In genomic region chr2:126658910-126659613, GRCh38 we compare ENCODE assay signal across 8 cellular contexts. TPM values are rescaled to one million over a fixed set of nuclear protein-coding genes. Genes with fewer than 3 reads are reported as not detected.
DNase-seq lines count a peak whose midpoint lies in the region; ATAC-seq lines count a peak whose summit lies in the region.

No MANE protein-coding gene starts in this region.

- ATAC-seq in GM21528 (IDR thresholded peaks at IDR 0.05; ENCODE audit: low FRiP score, unreplicated experiment), result peak; percentile 37
- peak; percentile 38 for ATAC-seq in left ventricle myocardium superior

- peaks cover 80% of the 10 kb centered on the region for H3K4me1 Mint-ChIP-seq in activated T-helper 1 cell treated with anti-CD3 and anti-CD28 coated beads, Interleukin-12 subunit alpha, Interleukin-12 subunit beta, Interleukin-2, Interleukin-4 antibody, amounts not matched to agents 30 ng/mL and 10 ng/mL and 1 ng/mL, durations not matched to agents 14 hours and 24 hours and 36 hours (ENCODE audit: low read depth)

- no peaks in the 10 kb centered on the region for H3K36me3 ChIP-seq in KOPT-K1 (ENCODE audit: insufficient read depth, low read length)

- peak overlapping the region; percentile 86 for H3K4me3 Mint-ChIP-seq in activated T-helper 1 cell treated with anti-CD3 and anti-CD28 coated beads, Interleukin-12 subunit alpha, Interleukin-12 subunit beta, Interleukin-2, Interleukin-4 antibody, amounts not matched to agents 30 ng/mL and 10 ng/mL and 1 ng/mL, durations not matched to agents 14 hours and 24 hours and 36 hours

- peak overlapping the region; percentile 98 for H3K27ac Mint-ChIP-seq in activated T-helper 1 cell treated with anti-CD3 and anti-CD28 coated beads, Interleukin-12 subunit alpha, Interleukin-12 subunit beta, Interleukin-2, Interleukin-4 antibody, amounts not matched to agents 30 ng/mL and 10 ng/mL and 1 ng/mL, durations not matched to agents 14 hours and 24 hours and 36 hours

- no peaks in the 10 kb centered on the region for H3K9me3 ChIP-seq in KOPT-K1 (ENCODE audit: insufficient read depth, low read length, poor library complexity, severe bottlenecking)

- peak; percentile 54 for DNase-seq in GF-D8 (lab: John Stamatoyannopoulos, UW)
- peak; percentile 67 for DNase-seq in activated T-helper 1 cell treated with anti-CD3 and anti-CD28 coated beads, Interleukin-12 subunit alpha, Interleukin-12 subunit beta, Interleukin-2, Interleukin-4 antibody, amounts not matched to agents 30 ng/mL and 10 ng/mL and 1 ng/mL, durations not matched to agents 14 hours and 24 hours and 36 hours (ENCODE audit: low spot score)
- DNase-seq in left ventricle myocardium superior, result peak; percentile 82
- DNase-seq in stimulated activated CD4-positive, alpha-beta T cell treated with anti-CD3 and anti-CD28 coated beads, Interleukin-1b, Interleukin-23, amount 100 ng/mL, for 48 hours, result peak; percentile 75
- no peak for DNase-seq in NCI-H446 (lab: John Stamatoyannopoulos, UW)
- no peak for DNase-seq in NCI-H1092 treated with DMSO at 0.1 percent for 48 hours (lab: John Stamatoyannopoulos, UW)

- no peaks in the 10 kb centered on the region for H3K27me3 Mint-ChIP-seq in activated T-helper 1 cell treated with anti-CD3 and anti-CD28 coated beads, Interleukin-12 subunit alpha, Interleukin-12 subunit beta, Interleukin-2, Interleukin-4 antibody, amounts not matched to agents 30 ng/mL and 10 ng/mL and 1 ng/mL, durations not matched to agents 14 hours and 24 hours and 36 hours (ENCODE audit: insufficient read depth)

- intact Hi-C loops in activated T-helper 1 cell treated with anti-CD3 and anti-CD28 coated beads, Interleukin-12 subunit alpha, Interleukin-12 subunit beta, Interleukin-2, Interleukin-4 antibody, amounts not matched to agents 30 ng/mL and 10 ng/mL and 1 ng/mL, durations not matched to agents 14 hours and 24 hours and 36 hours (cut with micrococcal nuclease), result loop anchor here (2.0 to 10.0 kb wide), 11 partner anchors 38 to 1433 kb away; partner anchors contain the start of genes MAP3K2, UGGT1 and WDR33
- intact Hi-C loops in left ventricle myocardium superior (cut with micrococcal nuclease), result no loop called here

- H3K36me3 Mint-ChIP-seq in activated T-helper 1 cell treated with anti-CD3 and anti-CD28 coated beads, Interleukin-12 subunit alpha, Interleukin-12 subunit beta, Interleukin-2, Interleukin-4 antibody, amounts not matched to agents 30 ng/mL and 10 ng/mL and 1 ng/mL, durations not matched to agents 14 hours and 24 hours and 36 hours (ENCODE audit: low read depth), result peaks cover 28% of the 10 kb centered on the region

- H3K9me3 Mint-ChIP-seq in activated T-helper 1 cell treated with anti-CD3 and anti-CD28 coated beads, Interleukin-12 subunit alpha, Interleukin-12 subunit beta, Interleukin-2, Interleukin-4 antibody, amounts not matched to agents 30 ng/mL and 10 ng/mL and 1 ng/mL, durations not matched to agents 14 hours and 24 hours and 36 hours, result no peaks in the 10 kb centered on the region

- peak overlapping the region; percentile 75 for H3K27ac ChIP-seq in KOPT-K1 (ENCODE audit: low read depth, low read length, poor library complexity, severe bottlenecking)

RNA-seq across cellular contexts. Expression of gene GYPC, which starts 3.1 kb away (rescaled TPM):
- 125 and 130 TPM in 2 replicates for total RNA-seq in activated T-helper 1 cell treated with anti-CD3 and anti-CD28 coated beads, Interleukin-12 subunit alpha, Interleukin-12 subunit beta, Interleukin-2, Interleukin-4 antibody, amounts not matched to agents 30 ng/mL and 10 ng/mL and 1 ng/mL, durations not matched to agents 14 hours and 24 hours and 36 hours
- total RNA-seq in left ventricle myocardium superior, result 114 TPM

Comparison
In these comparisons a context has a peak if more than half of its experiments do, and no peak if none do; other contexts are left out.
1. DNase-seq: peak in GF-D8 (single experiment), activated T-helper 1 cell treated with anti-CD3 and anti-CD28 coated beads, Interleukin-12 subunit alpha, Interleukin-12 subunit beta, Interleukin-2, Interleukin-4 antibody, amounts not matched to agents 30 ng/mL and 10 ng/mL and 1 ng/mL, durations not matched to agents 14 hours and 24 hours and 36 hours (single experiment), left ventricle myocardium superior (single experiment) and stimulated activated CD4-positive, alpha-beta T cell treated with anti-CD3 and anti-CD28 coated beads, Interleukin-1b, Interleukin-23, amount 100 ng/mL, for 48 hours (single experiment); none in NCI-H446 (0 of 2) and NCI-H1092 treated with DMSO at 0.1 percent for 48 hours (single experiment).